Comparison of ENCODE assay signal across 18 cellular contexts in genomic region chr12:14850929-14851663, GRCh38.
A peak's percentile ranks its signal among the peaks of the same experiment; 100 is the strongest.
DNase-seq lines count a peak whose midpoint lies in the region; ATAC-seq and TF ChIP-seq lines count a peak whose summit lies in the region.
"Had no signal": no experiment of that assay in that cellular context is flagged by ENCODE, and none has a peak within 500 bp of the region (broad histone marks: within the 10 kb centered on the region; RNA-seq: fewer than 3 reads in every experiment).

No MANE protein-coding gene starts in this region.

- no peaks in the 10 kb centered on the region for H3K36me3 ChIP-seq in DND-41 (ENCODE audit: insufficient read depth, low read length)
- no peaks in the 10 kb centered on the region for H3K36me3 ChIP-seq in Loucy (ENCODE audit: insufficient read depth, low read length)
- H3K36me3 ChIP-seq: gastroesophageal sphincter, neural progenitor cell, spleen, upper lobe of left lung had no signal

- no peak overlapping the region for H3K4me2 ChIP-seq in DND-41 (ENCODE audit: insufficient read depth, low read length)
- H3K4me2 ChIP-seq in Loucy (ENCODE audit: low read depth, low read length, poor library complexity, severe bottlenecking), result no peak overlapping the region
- H3K4me2 ChIP-seq: neural progenitor cell, SK-N-SH had no signal

- no peaks in the 10 kb centered on the region for H3F3A ChIP-seq in Loucy (ENCODE audit: low read depth)

- no peaks in the 10 kb centered on the region for H3K9me3 ChIP-seq in DND-41 (ENCODE audit: insufficient read depth, low read length, severe bottlenecking)
- no peaks in the 10 kb centered on the region for H3K9me3 ChIP-seq in Loucy (ENCODE audit: insufficient read depth, low read depth, low read length)
- H3K9me3 ChIP-seq: gastroesophageal sphincter, SK-N-SH, upper lobe of left lung had no signal

- H2AFZ ChIP-seq in DND-41 (ENCODE audit: low read depth, low read length), result peak overlapping the region; percentile 11
- H2AFZ ChIP-seq in Loucy (ENCODE audit: low read length), result peak overlapping the region; percentile 55; the same call in 1 of the 2 replicates
- H2AFZ ChIP-seq: neural progenitor cell had no signal

- H3K9ac ChIP-seq in DND-41 (ENCODE audit: low read depth, low read length) (no peak overlapping the region), Loucy (ENCODE audit: low read depth, low read length, poor library complexity, severe bottlenecking) (no peak overlapping the region)
- H3K9ac ChIP-seq: neural progenitor cell, SK-N-SH had no signal

- ATAC-seq in DND-41 (ENCODE audit: insufficient read depth, low read depth) (no peak), GM19372 (IDR thresholded peaks at IDR 0.05; ENCODE audit: low read depth, unreplicated experiment) (peak; percentile 54), HG02759 (IDR thresholded peaks at IDR 0.05; ENCODE audit: unreplicated experiment) (peak; percentile 62), HG03378 (IDR thresholded peaks at IDR 0.05; ENCODE audit: unreplicated experiment) (no peak)
- ATAC-seq: activated CD4-positive, CD25-positive, alpha-beta regulatory T cell treated with anti-CD3 and anti-CD28 coated beads, Interleukin-2, amount 50 U/mL, for 24 hours; gastroesophageal sphincter had no signal

- H3K79me2 ChIP-seq in DND-41 (ENCODE audit: insufficient read depth, low read length) (no peaks in the 10 kb centered on the region), Loucy (ENCODE audit: insufficient read depth, low read length) (no peaks in the 10 kb centered on the region)

- no peak overlapping the region for H3K4me3 ChIP-seq in DND-41 (ENCODE audit: low read depth in 1 of 2, low read length in 2 of 2)
- no peak overlapping the region for H3K4me3 ChIP-seq in Loucy (ENCODE audit: low read length, poor library complexity, severe bottlenecking)
- H3K4me3 ChIP-seq: gastroesophageal sphincter, neural progenitor cell, spleen, upper lobe of left lung had no signal

- H4K20me1 ChIP-seq in DND-41 (ENCODE audit: insufficient read depth, low read length), result no peaks in the 10 kb centered on the region
- H4K20me1 ChIP-seq in Loucy (ENCODE audit: insufficient read depth, low read length, poor library complexity, severe bottlenecking), result no peaks in the 10 kb centered on the region

- H3K9me2 ChIP-seq in Loucy (replicated peaks; ENCODE audit: low read depth, low read length), result no peaks in the 10 kb centered on the region
- H3K9me2 ChIP-seq: SK-N-SH had no signal

- DNase-seq in DND-41 (no peak), NCI-H1092 treated with DMSO at 0.1 percent for 48 hours (lab: John Stamatoyannopoulos, UW) (no peak), NCI-H2196 (lab: John Stamatoyannopoulos, UW; ENCODE audit: unreplicated experiment) (no peak), NCI-H146 treated with DMSO at 0.1 percent for 48 hours (lab: John Stamatoyannopoulos, UW; ENCODE audit: unreplicated experiment) (no peak)
- DNase-seq: activated T-cell treated with anti-CD3 and anti-CD28 coated beads, Interleukin-2, amount 50 U/mL, for 1 hour; anterior cingulate cortex; IMR-90; NCI-H187; SK-N-SH; spleen; upper lobe of left lung had no signal

- 0 out of 2 replicates have a peak, but pooled peaks cover 2% of the 10 kb centered on the region for H3K4me1 ChIP-seq in DND-41 (ENCODE audit: insufficient read depth, low read length)
- peaks cover 17% of the 10 kb centered on the region for H3K4me1 ChIP-seq in Loucy (ENCODE audit: insufficient read depth, low read length, poor library complexity, severe bottlenecking)
- H3K4me1 ChIP-seq: neural progenitor cell had no signal

- no peak overlapping the region for H3K27ac ChIP-seq in DND-41 (ENCODE audit: low read length)
- H3K27ac ChIP-seq: gastroesophageal sphincter, neural progenitor cell, spleen, upper lobe of left lung had no signal

- H3K27me3 ChIP-seq in DND-41 (ENCODE audit: insufficient read depth, low read length, poor library complexity), result no peaks in the 10 kb centered on the region
- H3K27me3 ChIP-seq in Loucy (ENCODE audit: insufficient read depth, low read length, poor library complexity, severe bottlenecking), result no peaks in the 10 kb centered on the region
- H3K27me3 ChIP-seq: gastroesophageal sphincter, neural progenitor cell, spleen, upper lobe of left lung had no signal

- TF ChIP-seq CTCF in DND-41 (IDR thresholded peaks at IDR 0.05; ENCODE audit: borderline replicate concordance, extremely low read depth, low read length, poor library complexity, severe bottlenecking) (no peak), Loucy (conservative IDR thresholded peaks at IDR 0.05; ENCODE audit: low read length) (no peak)

Comparison
In these comparisons a context has a peak if more than half of its experiments do, and no peak if none do; other contexts are left out.
1. ATAC-seq: peak in GM19372 (single experiment) and HG02759 (single experiment); none in DND-41 (single experiment) and HG03378 (single experiment).